In genomic region chr11:64298966-64299846, GRCh38 we compare ENCODE assay signal across 1 cellular context.
TF ChIP-seq lines count a peak whose summit lies in the region.

No MANE protein-coding gene starts in this region.

TF ChIP-seq in HepG2, 621 proteins besides CTCF, POLR2A, EP300 and RAD21 (continued from another document and continues in another):
- TF ChIP-seq, protein P1, sequence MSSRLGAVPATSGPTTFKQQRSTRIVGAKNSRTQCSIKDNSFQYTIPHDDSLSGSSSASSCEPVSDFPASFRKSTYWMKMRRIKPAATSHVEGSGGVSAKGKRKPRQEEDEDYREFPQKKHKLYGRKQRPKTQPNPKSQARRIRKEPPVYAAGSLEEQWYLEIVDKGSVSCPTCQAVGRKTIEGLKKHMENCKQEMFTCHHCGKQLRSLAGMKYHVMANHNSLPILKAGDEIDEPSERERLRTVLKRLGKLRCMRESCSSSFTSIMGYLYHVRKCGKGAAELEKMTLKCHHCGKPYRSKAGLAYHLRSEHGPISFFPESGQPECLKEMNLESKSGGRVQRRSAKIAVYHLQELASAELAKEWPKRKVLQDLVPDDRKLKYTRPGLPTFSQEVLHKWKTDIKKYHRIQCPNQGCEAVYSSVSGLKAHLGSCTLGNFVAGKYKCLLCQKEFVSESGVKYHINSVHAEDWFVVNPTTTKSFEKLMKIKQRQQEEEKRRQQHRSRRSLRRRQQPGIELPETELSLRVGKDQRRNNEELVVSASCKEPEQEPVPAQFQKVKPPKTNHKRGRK (CRISPR knock-in tag; IDR thresholded peaks at IDR 0.05): no peak
- TF ChIP-seq, protein P2, sequence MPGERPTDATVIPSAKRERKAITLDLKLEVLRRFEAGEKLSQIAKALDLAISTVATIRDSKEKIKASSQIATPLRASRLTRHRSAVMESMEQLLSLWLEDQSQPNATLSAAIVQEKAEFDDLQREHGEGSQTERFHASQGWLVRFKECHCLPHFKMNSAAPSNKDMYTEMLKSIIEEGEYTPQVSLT (CRISPR knock-in tag; IDR thresholded peaks at IDR 0.05; ENCODE audit: borderline replicate concordance, low read depth): no peak
- TF ChIP-seq HNRNPLL (IDR thresholded peaks at IDR 0.05; ENCODE audit: low read depth, low read length, poor library complexity, severe bottlenecking) (peak; percentile 15), RELA (CRISPR knock-in tag; IDR thresholded peaks at IDR 0.05) (no peak), ETV5 (CRISPR knock-in tag; IDR thresholded peaks at IDR 0.05; ENCODE audit: borderline replicate concordance) (no peak), IRF2 (CRISPR knock-in tag; IDR thresholded peaks at IDR 0.05) (no peak), MED13 (CRISPR knock-in tag; IDR thresholded peaks at IDR 0.05) (no peak), ZNF777 (CRISPR knock-in tag; IDR thresholded peaks at IDR 0.05) (peak; percentile 51; the same call in 1 of the 2 replicates), TCF7L2 (IDR thresholded peaks at IDR 0.05; ENCODE audit: low read depth, low read length) (no peak), ZNF225 (CRISPR knock-in tag; IDR thresholded peaks at IDR 0.05) (no peak), TP53 (CRISPR knock-in tag; conservative IDR thresholded peaks at IDR 0.05) (no peak), HHEX (CRISPR knock-in tag; IDR thresholded peaks at IDR 0.05) (no peak), MXD4 (CRISPR knock-in tag; IDR thresholded peaks at IDR 0.05) (no peak), MAFK (conservative IDR thresholded peaks at IDR 0.05 in 1 of 2, IDR thresholded peaks at IDR 0.05 in 1 of 2; ENCODE audit: low read length in 2 of 2) (no peak), KLF15 (CRISPR knock-in tag; IDR thresholded peaks at IDR 0.05; ENCODE audit: borderline replicate concordance) (no peak), ZNF484 (CRISPR knock-in tag; IDR thresholded peaks at IDR 0.05; ENCODE audit: borderline replicate concordance, low read depth) (no peak; the same call in 1 of the 2 replicates), CREB1 (IDR thresholded peaks at IDR 0.05) (no peak), CREB1 (CRISPR knock-in tag; IDR thresholded peaks at IDR 0.05) (no peak), ZNF788 (CRISPR knock-in tag; IDR thresholded peaks at IDR 0.05; ENCODE audit: borderline replicate concordance) (0 out of 2 replicates have a peak, but pooled peaks have one; percentile 10), CBFB (CRISPR knock-in tag; IDR thresholded peaks at IDR 0.05) (no peak), PAX8 (CRISPR knock-in tag; IDR thresholded peaks at IDR 0.05; ENCODE audit: borderline replicate concordance) (no peak), ZNF850 (CRISPR knock-in tag; conservative IDR thresholded peaks at IDR 0.05) (no peak), ARNTL (CRISPR knock-in tag; IDR thresholded peaks at IDR 0.05) (no peak), ZNF280D (CRISPR knock-in tag; IDR thresholded peaks at IDR 0.05) (no peak), KMT2A (CRISPR knock-in tag; IDR thresholded peaks at IDR 0.05) (no peak), ZNF569 (CRISPR knock-in tag; IDR thresholded peaks at IDR 0.05; ENCODE audit: borderline replicate concordance) (no peak), RARA (CRISPR knock-in tag; IDR thresholded peaks at IDR 0.05) (no peak), MEIS1 (CRISPR knock-in tag; IDR thresholded peaks at IDR 0.05; ENCODE audit: borderline replicate concordance) (no peak), ZNF335 (CRISPR knock-in tag; IDR thresholded peaks at IDR 0.05) (no peak), ZNF703 (CRISPR knock-in tag; IDR thresholded peaks at IDR 0.05; ENCODE audit: borderline replicate concordance) (0 out of 2 replicates have a peak, but pooled peaks have one; percentile 26)
- TF ChIP-seq, protein P3, sequence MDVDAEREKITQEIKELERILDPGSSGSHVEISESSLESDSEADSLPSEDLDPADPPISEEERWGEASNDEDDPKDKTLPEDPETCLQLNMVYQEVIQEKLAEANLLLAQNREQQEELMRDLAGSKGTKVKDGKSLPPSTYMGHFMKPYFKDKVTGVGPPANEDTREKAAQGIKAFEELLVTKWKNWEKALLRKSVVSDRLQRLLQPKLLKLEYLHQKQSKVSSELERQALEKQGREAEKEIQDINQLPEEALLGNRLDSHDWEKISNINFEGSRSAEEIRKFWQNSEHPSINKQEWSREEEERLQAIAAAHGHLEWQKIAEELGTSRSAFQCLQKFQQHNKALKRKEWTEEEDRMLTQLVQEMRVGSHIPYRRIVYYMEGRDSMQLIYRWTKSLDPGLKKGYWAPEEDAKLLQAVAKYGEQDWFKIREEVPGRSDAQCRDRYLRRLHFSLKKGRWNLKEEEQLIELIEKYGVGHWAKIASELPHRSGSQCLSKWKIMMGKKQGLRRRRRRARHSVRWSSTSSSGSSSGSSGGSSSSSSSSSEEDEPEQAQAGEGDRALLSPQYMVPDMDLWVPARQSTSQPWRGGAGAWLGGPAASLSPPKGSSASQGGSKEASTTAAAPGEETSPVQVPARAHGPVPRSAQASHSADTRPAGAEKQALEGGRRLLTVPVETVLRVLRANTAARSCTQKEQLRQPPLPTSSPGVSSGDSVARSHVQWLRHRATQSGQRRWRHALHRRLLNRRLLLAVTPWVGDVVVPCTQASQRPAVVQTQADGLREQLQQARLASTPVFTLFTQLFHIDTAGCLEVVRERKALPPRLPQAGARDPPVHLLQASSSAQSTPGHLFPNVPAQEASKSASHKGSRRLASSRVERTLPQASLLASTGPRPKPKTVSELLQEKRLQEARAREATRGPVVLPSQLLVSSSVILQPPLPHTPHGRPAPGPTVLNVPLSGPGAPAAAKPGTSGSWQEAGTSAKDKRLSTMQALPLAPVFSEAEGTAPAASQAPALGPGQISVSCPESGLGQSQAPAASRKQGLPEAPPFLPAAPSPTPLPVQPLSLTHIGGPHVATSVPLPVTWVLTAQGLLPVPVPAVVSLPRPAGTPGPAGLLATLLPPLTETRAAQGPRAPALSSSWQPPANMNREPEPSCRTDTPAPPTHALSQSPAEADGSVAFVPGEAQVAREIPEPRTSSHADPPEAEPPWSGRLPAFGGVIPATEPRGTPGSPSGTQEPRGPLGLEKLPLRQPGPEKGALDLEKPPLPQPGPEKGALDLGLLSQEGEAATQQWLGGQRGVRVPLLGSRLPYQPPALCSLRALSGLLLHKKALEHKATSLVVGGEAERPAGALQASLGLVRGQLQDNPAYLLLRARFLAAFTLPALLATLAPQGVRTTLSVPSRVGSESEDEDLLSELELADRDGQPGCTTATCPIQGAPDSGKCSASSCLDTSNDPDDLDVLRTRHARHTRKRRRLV (CRISPR knock-in tag; IDR thresholded peaks at IDR 0.05): no peak
- TF ChIP-seq, protein P4, sequence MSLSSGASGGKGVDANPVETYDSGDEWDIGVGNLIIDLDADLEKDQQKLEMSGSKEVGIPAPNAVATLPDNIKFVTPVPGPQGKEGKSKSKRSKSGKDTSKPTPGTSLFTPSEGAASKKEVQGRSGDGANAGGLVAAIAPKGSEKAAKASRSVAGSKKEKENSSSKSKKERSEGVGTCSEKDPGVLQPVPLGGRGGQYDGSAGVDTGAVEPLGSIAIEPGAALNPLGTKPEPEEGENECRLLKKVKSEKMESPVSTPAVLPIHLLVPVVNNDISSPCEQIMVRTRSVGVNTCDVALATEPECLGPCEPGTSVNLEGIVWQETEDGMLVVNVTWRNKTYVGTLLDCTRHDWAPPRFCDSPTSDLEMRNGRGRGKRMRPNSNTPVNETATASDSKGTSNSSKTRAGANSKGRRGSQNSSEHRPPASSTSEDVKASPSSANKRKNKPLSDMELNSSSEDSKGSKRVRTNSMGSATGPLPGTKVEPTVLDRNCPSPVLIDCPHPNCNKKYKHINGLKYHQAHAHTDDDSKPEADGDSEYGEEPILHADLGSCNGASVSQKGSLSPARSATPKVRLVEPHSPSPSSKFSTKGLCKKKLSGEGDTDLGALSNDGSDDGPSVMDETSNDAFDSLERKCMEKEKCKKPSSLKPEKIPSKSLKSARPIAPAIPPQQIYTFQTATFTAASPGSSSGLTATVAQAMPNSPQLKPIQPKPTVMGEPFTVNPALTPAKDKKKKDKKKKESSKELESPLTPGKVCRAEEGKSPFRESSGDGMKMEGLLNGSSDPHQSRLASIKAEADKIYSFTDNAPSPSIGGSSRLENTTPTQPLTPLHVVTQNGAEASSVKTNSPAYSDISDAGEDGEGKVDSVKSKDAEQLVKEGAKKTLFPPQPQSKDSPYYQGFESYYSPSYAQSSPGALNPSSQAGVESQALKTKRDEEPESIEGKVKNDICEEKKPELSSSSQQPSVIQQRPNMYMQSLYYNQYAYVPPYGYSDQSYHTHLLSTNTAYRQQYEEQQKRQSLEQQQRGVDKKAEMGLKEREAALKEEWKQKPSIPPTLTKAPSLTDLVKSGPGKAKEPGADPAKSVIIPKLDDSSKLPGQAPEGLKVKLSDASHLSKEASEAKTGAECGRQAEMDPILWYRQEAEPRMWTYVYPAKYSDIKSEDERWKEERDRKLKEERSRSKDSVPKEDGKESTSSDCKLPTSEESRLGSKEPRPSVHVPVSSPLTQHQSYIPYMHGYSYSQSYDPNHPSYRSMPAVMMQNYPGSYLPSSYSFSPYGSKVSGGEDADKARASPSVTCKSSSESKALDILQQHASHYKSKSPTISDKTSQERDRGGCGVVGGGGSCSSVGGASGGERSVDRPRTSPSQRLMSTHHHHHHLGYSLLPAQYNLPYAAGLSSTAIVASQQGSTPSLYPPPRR (CRISPR knock-in tag; IDR thresholded peaks at IDR 0.05; ENCODE audit: borderline replicate concordance): no peak
- TF ChIP-seq, protein P5, sequence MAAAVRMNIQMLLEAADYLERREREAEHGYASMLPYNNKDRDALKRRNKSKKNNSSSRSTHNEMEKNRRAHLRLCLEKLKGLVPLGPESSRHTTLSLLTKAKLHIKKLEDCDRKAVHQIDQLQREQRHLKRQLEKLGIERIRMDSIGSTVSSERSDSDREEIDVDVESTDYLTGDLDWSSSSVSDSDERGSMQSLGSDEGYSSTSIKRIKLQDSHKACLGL (CRISPR knock-in tag; IDR thresholded peaks at IDR 0.05): no peak
- TF ChIP-seq, protein P6, sequence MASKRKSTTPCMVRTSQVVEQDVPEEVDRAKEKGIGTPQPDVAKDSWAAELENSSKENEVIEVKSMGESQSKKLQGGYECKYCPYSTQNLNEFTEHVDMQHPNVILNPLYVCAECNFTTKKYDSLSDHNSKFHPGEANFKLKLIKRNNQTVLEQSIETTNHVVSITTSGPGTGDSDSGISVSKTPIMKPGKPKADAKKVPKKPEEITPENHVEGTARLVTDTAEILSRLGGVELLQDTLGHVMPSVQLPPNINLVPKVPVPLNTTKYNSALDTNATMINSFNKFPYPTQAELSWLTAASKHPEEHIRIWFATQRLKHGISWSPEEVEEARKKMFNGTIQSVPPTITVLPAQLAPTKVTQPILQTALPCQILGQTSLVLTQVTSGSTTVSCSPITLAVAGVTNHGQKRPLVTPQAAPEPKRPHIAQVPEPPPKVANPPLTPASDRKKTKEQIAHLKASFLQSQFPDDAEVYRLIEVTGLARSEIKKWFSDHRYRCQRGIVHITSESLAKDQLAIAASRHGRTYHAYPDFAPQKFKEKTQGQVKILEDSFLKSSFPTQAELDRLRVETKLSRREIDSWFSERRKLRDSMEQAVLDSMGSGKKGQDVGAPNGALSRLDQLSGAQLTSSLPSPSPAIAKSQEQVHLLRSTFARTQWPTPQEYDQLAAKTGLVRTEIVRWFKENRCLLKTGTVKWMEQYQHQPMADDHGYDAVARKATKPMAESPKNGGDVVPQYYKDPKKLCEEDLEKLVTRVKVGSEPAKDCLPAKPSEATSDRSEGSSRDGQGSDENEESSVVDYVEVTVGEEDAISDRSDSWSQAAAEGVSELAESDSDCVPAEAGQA (IDR thresholded peaks at IDR 0.05; ENCODE audit: low read depth): no peak
- TF ChIP-seq, protein P6 (CRISPR knock-in tag; IDR thresholded peaks at IDR 0.05; ENCODE audit: borderline replicate concordance): no peak
- TF ChIP-seq, protein P7, sequence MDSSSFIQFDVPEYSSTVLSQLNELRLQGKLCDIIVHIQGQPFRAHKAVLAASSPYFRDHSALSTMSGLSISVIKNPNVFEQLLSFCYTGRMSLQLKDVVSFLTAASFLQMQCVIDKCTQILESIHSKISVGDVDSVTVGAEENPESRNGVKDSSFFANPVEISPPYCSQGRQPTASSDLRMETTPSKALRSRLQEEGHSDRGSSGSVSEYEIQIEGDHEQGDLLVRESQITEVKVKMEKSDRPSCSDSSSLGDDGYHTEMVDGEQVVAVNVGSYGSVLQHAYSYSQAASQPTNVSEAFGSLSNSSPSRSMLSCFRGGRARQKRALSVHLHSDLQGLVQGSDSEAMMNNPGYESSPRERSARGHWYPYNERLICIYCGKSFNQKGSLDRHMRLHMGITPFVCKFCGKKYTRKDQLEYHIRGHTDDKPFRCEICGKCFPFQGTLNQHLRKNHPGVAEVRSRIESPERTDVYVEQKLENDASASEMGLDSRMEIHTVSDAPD (CRISPR knock-in tag; IDR thresholded peaks at IDR 0.05): no peak
